In the genomic region with DNA sequence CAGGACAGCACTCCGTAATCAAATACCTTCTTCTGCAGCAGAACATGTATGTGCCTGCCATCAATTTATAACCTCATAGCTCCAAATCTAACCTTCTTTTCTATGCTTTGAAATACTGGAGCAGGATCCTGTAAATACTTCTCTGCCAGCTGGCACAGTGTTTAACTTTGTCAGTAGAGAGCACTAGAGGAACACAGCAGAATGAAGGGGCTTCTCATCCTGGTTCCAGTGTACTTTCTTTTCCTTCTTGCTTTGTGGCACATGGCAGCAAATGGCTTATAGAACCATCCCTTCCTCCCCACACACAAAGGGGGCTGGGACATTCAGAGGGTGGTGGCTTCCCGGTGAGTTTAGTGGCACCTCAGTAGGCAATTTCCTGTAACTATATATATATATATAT, we compare ENCODE assay signal across 12 cellular contexts. TPM values are rescaled to one million over a fixed set of nuclear protein-coding genes. Genes with fewer than 3 reads are reported as not detected.
DNase-seq lines count a peak whose midpoint lies in the region; ATAC-seq, FAIRE-seq and TF ChIP-seq lines count a peak whose summit lies in the region.
"Had no signal": no experiment of that assay in that cellular context is flagged by ENCODE, and none has a peak within 500 bp of the region (broad histone marks: within the 10 kb centered on the region; RNA-seq: fewer than 3 reads in every experiment).

No MANE protein-coding gene starts in this region.

- no peak for TF ChIP-seq POLR2A in endothelial cell of umbilical vein (IDR thresholded peaks at IDR 0.05; ENCODE audit: low read depth, low read length)

- H3K4me1 ChIP-seq in OCI-LY3 (ENCODE audit: low read length), result peaks cover 4% of the 10 kb centered on the region; the same call in 1 of the 2 replicates
- peaks cover 18% of the 10 kb centered on the region for H3K4me1 ChIP-seq in endothelial cell of umbilical vein (ENCODE audit: control insufficient read depth, extremely low read depth, insufficient read depth, low read length)

- peaks cover 22% of the 10 kb centered on the region for H3K36me3 Mint-ChIP-seq in stimulated activated effector memory CD8-positive, alpha-beta T cell treated with anti-CD3 and anti-CD28 coated beads, Interleukin-12 subunit alpha, Interleukin-12 subunit beta, amount 100 ng/mL, for 72 hours

- H3K27me3 ChIP-seq in OCI-LY3 (ENCODE audit: low read depth, low read length) (no peaks in the 10 kb centered on the region), endothelial cell of umbilical vein (ENCODE audit: control insufficient read depth in 2 of 2, insufficient read depth in 2 of 2, low read length in 2 of 2) (peaks cover 0 to under 1% of the 10 kb centered on the region in 2 experiments)

- dilution Hi-C loops in endothelial cell of umbilical vein (cut with MboI; ENCODE audit: extremely low pct_ligation_motif_present, low sequenced_read_pairs), result no loop called here

- H3K27ac Mint-ChIP-seq in stimulated activated effector memory CD8-positive, alpha-beta T cell treated with anti-CD3 and anti-CD28 coated beads, Interleukin-12 subunit alpha, Interleukin-12 subunit beta, amount 100 ng/mL, for 72 hours, result no peak overlapping the region

- H3K4me1 Mint-ChIP-seq in stimulated activated effector memory CD8-positive, alpha-beta T cell treated with anti-CD3 and anti-CD28 coated beads, Interleukin-12 subunit alpha, Interleukin-12 subunit beta, amount 100 ng/mL, for 72 hours, result peaks cover 25% of the 10 kb centered on the region

- DNase-seq in Ammon's horn (ENCODE audit: low spot score) (peak; percentile 41), GDM1 (lab: John Stamatoyannopoulos, UW) (peak; percentile 23), endothelial cell of umbilical vein (ENCODE audit: low read depth, low spot score) (no peak), substantia nigra (lab: John Stamatoyannopoulos, UW) (no peak)
- no peak for DNase-seq in stimulated activated effector memory CD8-positive, alpha-beta T cell treated with anti-CD3 and anti-CD28 coated beads, Interleukin-12 subunit alpha, Interleukin-12 subunit beta, amount 100 ng/mL, for 72 hours (ENCODE audit: low spot score in 2 of 2)
- DNase-seq in activated CD4-positive, alpha-beta T cell treated with anti-CD3 and anti-CD28 coated beads for 1 hour, result no peak
- DNase-seq: KG1 had no signal

- H3K9me1 ChIP-seq in endothelial cell of umbilical vein (replicated peaks; ENCODE audit: control insufficient read depth, extremely low read depth, insufficient read depth, low read length), result no peaks in the 10 kb centered on the region

- H3K4me2 ChIP-seq in OCI-LY3 (ENCODE audit: low read length) (no peak overlapping the region), endothelial cell of umbilical vein (ENCODE audit: insufficient read depth, low read length) (no peak overlapping the region)

- intact Hi-C loops in endothelial cell of umbilical vein (cut with micrococcal nuclease), result no loop called here

- ATAC-seq in stimulated activated effector memory CD8-positive, alpha-beta T cell treated with anti-CD3 and anti-CD28 coated beads, Interleukin-12 subunit alpha, Interleukin-12 subunit beta, amount 100 ng/mL, for 72 hours, result no peak
- ATAC-seq in HG02885 (IDR thresholded peaks at IDR 0.05; ENCODE audit: poor library complexity, unreplicated experiment), result no peak

- H4K20me1 ChIP-seq in OCI-LY3 (ENCODE audit: insufficient read depth, low read length), result no peaks in the 10 kb centered on the region
- H4K20me1 ChIP-seq in endothelial cell of umbilical vein (replicated peaks; ENCODE audit: control insufficient read depth, extremely low read depth, insufficient read depth, low read length), result no peaks in the 10 kb centered on the region

- BruUV-seq in endothelial cell of umbilical vein (replicated peaks; lab: Mats Ljungman, UMichigan), result no TSS peak

- no peak overlapping the region for H2AFZ ChIP-seq in OCI-LY3 (ENCODE audit: low read depth, low read length)
- no peak overlapping the region for H2AFZ ChIP-seq in endothelial cell of umbilical vein (ENCODE audit: low read depth, low read length)
- H2AFZ ChIP-seq: parathyroid adenoma had no signal

- H3K27ac ChIP-seq in OCI-LY3 (ENCODE audit: low read length) (no peak overlapping the region), endothelial cell of umbilical vein (ENCODE audit: insufficient read depth, low read depth, low read length) (no peak overlapping the region), substantia nigra (ENCODE audit: low read depth, low read length, poor library complexity, severe bottlenecking) (no peak overlapping the region)
- H3K27ac ChIP-seq: parathyroid adenoma, SK-N-MC had no signal

- FAIRE-seq in endothelial cell of umbilical vein (lab: Jason Lieb, UNC), result peak; percentile 38
- FAIRE-seq: colon had no signal

- H3K9ac ChIP-seq in OCI-LY3 (ENCODE audit: low read length), result no peak overlapping the region
- H3K9ac ChIP-seq in endothelial cell of umbilical vein (replicated peaks; ENCODE audit: extremely low read depth, insufficient read depth, low read length), result no peak overlapping the region
- H3K9ac ChIP-seq: parathyroid adenoma had no signal

- no peaks in the 10 kb centered on the region for H3K9me3 Mint-ChIP-seq in stimulated activated effector memory CD8-positive, alpha-beta T cell treated with anti-CD3 and anti-CD28 coated beads, Interleukin-12 subunit alpha, Interleukin-12 subunit beta, amount 100 ng/mL, for 72 hours

- H3K4me3 ChIP-seq in OCI-LY3 (ENCODE audit: low read length), result no peak overlapping the region
- no peak overlapping the region for H3K4me3 ChIP-seq in endothelial cell of umbilical vein (replicated peaks in 1 of 3; ENCODE audit: insufficient read depth in 1 of 3, low read depth in 1 of 3, low read length in 3 of 3)
- H3K4me3 ChIP-seq: SK-N-MC had no signal

- H3K9me3 ChIP-seq in OCI-LY3 (ENCODE audit: insufficient read depth, low read length), result no peaks in the 10 kb centered on the region
- no peaks in the 10 kb centered on the region for H3K9me3 ChIP-seq in endothelial cell of umbilical vein (replicated peaks; ENCODE audit: control insufficient read depth, insufficient read depth, low read length)

- H3K79me2 ChIP-seq in OCI-LY3 (ENCODE audit: low read length), result peaks cover 21% of the 10 kb centered on the region
- H3K79me2 ChIP-seq in endothelial cell of umbilical vein (ENCODE audit: control insufficient read depth, insufficient read depth, low read length), result peaks cover 10% of the 10 kb centered on the region

- POLR2A ChIA-PET in endothelial cell of umbilical vein (lab: Charles Lee), result no interaction called here

- no peak overlapping the region for H3K4me3 Mint-ChIP-seq in stimulated activated effector memory CD8-positive, alpha-beta T cell treated with anti-CD3 and anti-CD28 coated beads, Interleukin-12 subunit alpha, Interleukin-12 subunit beta, amount 100 ng/mL, for 72 hours

- CTCF ChIA-PET in endothelial cell of umbilical vein (lab: Charles Lee), result interaction anchor here (0.9 to 2.2 kb wide), 7 partner anchors 27 to 283 kb away, joined by 3 to 12 read pairs (median 4); partner anchors contain the start of gene STK10

- TF ChIP-seq CTCF in OCI-LY3 (IDR thresholded peaks at IDR 0.05; ENCODE audit: low read depth, low read length) (peak; percentile 36; the same call in 1 of the 2 replicates), endothelial cell of umbilical vein (IDR thresholded peaks at IDR 0.05; ENCODE audit: extremely low read depth in 1 of 2, insufficient read depth in 1 of 2, low read depth in 1 of 2, low read length in 2 of 2) (peak; percentile 4 to 16)

- H3K36me3 ChIP-seq in OCI-LY3 (replicated peaks; ENCODE audit: low read depth, low read length) (no peaks in the 10 kb centered on the region), endothelial cell of umbilical vein (ENCODE audit: control insufficient read depth in 2 of 2, extremely low read depth in 1 of 2, insufficient read depth in 2 of 2, low read length in 2 of 2) (no peaks in the 10 kb centered on the region)

TF ChIP-seq in endothelial cell of umbilical vein, 7 proteins besides CTCF, POLR2A, EP300 and RAD21:
- TF ChIP-seq FOS (IDR thresholded peaks at IDR 0.05; ENCODE audit: borderline replicate concordance, insufficient read depth, low read length), result no peak
- TF ChIP-seq MYC (IDR thresholded peaks at IDR 0.05; ENCODE audit: low read depth, low read length), result no peak
- TF ChIP-seq EZH2 (IDR thresholded peaks at IDR 0.05; ENCODE audit: borderline replicate concordance, low read depth, low read length, severe bottlenecking), result no peak
- TF ChIP-seq, protein P1, sequence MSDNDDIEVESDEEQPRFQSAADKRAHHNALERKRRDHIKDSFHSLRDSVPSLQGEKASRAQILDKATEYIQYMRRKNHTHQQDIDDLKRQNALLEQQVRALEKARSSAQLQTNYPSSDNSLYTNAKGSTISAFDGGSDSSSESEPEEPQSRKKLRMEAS (IDR thresholded peaks at IDR 0.05; ENCODE audit: insufficient read depth, insufficient read length), result no peak
- no peak for TF ChIP-seq JUN (IDR thresholded peaks at IDR 0.05; ENCODE audit: borderline replicate concordance, insufficient read depth, insufficient read length, low read depth)
- no peak for TF ChIP-seq GATA2 (IDR thresholded peaks at IDR 0.05; ENCODE audit: insufficient read depth, insufficient read length, low read depth, low read length)
- no peak for TF ChIP-seq POLR2AphosphoS5 (IDR thresholded peaks at IDR 0.05; ENCODE audit: insufficient read depth, low read depth, low read length)

RNA-seq across cellular contexts. Expression of gene FBXW11, which starts 3.8 kb away (rescaled TPM):
- 42.3 and 44.7 TPM in 2 replicates for total RNA-seq in endothelial cell of umbilical vein
- 25.5 and 30.7 TPM in 2 replicates for polyA plus RNA-seq in endothelial cell of umbilical vein
- 25.2 and 27.0 TPM in 2 replicates for polyA plus RNA-seq in endothelial cell of umbilical vein (2011; cell fraction: cytosol; rRNA removed)
- polyA plus RNA-seq in endothelial cell of umbilical vein (2011; cell fraction: nucleus; rRNA removed), result 31.7 and 45.6 TPM in 2 replicates
- polyA plus RNA-seq in endothelial cell of umbilical vein (2012), result 28.0 and 33.7 TPM in 2 replicates
- 115 and 120 TPM in 2 replicates for polyA minus RNA-seq in endothelial cell of umbilical vein
- 49.6 TPM for polyA minus RNA-seq in endothelial cell of umbilical vein (2011; cell fraction: cytosol; rRNA and poly(A)+ RNA removed)
- polyA minus RNA-seq in endothelial cell of umbilical vein (2011; cell fraction: nucleus; rRNA and poly(A)+ RNA removed), result 36.3 and 54.8 TPM in 2 replicates

Comparison
In these comparisons a context has a peak if more than half of its experiments do, and no peak if none do; other contexts are left out.
1. DNase-seq: peak in Ammon's horn (single experiment) and GDM1 (single experiment); none in endothelial cell of umbilical vein (single experiment), stimulated activated effector memory CD8-positive, alpha-beta T cell treated with anti-CD3 and anti-CD28 coated beads, Interleukin-12 subunit alpha, Interleukin-12 subunit beta, amount 100 ng/mL, for 72 hours (0 of 2), substantia nigra (0 of 49) and activated CD4-positive, alpha-beta T cell treated with anti-CD3 and anti-CD28 coated beads for 1 hour (single experiment).